In the genomic region with DNA sequence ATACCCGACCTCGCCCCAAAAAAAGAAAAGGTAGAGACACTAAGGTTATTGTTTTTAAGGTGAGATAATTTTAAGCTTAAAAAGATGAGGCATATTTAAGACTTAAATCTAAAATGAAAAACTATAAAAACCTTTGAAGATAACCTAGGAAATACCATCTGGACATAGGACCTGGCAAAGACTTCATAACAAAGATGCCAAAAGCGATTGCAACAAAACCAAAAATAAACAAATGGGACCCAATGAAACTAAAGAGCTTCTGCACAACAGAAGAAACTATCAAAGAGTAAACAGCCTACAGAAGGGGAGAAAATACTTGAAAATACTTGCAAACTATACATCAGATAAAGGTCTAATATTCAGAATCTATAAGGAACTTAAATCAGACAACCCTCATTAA, we compare ENCODE assay signal across 27 cellular contexts.
"Had no signal": no experiment of that assay in that cellular context is flagged by ENCODE, and none has a peak within 500 bp of the region (broad histone marks: within the 10 kb centered on the region; RNA-seq: fewer than 3 reads in every experiment).

No MANE protein-coding gene starts in this region.

- ATAC-seq: activated CD8-positive, alpha-beta T cell treated with anti-CD3 and anti-CD28 coated beads for 36 hours; activated T-cell treated with anti-CD3 and anti-CD28 coated beads, Interleukin-2, amount 50 U/mL, for 72 hours; activated T-helper 17 cell treated with anti-CD3 and anti-CD28 coated beads, Interleukin-2, amount 50 U/mL, for 72 hours had no signal

- H3K9me3 ChIP-seq: ascending aorta had no signal

- H3K4me3 Mint-ChIP-seq: activated CD4-positive, alpha-beta T cell treated with anti-CD3 and anti-CD28 coated beads, Interleukin-2, amount 10 ng/mL, durations not matched to agents 24 days and 14 days; activated CD8-positive, alpha-beta T cell treated with anti-CD3 and anti-CD28 coated beads for 36 hours; activated naive CD8-positive, alpha-beta T cell treated with anti-CD3 and anti-CD28 coated beads for 36 hours; activated T-cell treated with anti-CD3 and anti-CD28 coated beads, Interleukin-2, amount 50 U/mL, for 72 hours; activated T-helper 17 cell treated with anti-CD3 and anti-CD28 coated beads, Interleukin-2, amount 50 U/mL, for 72 hours; central memory CD8-positive, alpha-beta T cell had no signal

- DNase-seq: activated CD4-positive, alpha-beta T cell treated with anti-CD3 and anti-CD28 coated beads, Interleukin-2, amount 10 ng/mL, durations not matched to agents 24 days and 14 days; activated CD4-positive, alpha-beta T cell treated with anti-CD3 and anti-CD28 coated beads, Interleukin-2, amount 50 U/mL, for 4 hours; activated CD8-positive, alpha-beta T cell treated with anti-CD3 and anti-CD28 coated beads for 36 hours; activated effector memory CD4-positive, alpha-beta T cell treated with anti-CD3 and anti-CD28 coated beads, Interleukin-2, amount 50 U/mL, for 16 hours; activated naive CD4-positive, alpha-beta T cell; activated naive CD4-positive, alpha-beta T cell treated with anti-CD3 and anti-CD28 coated beads, Interleukin-2, amount 50 U/mL, for 16 hours; activated naive CD8-positive, alpha-beta T cell treated with anti-CD3 and anti-CD28 coated beads for 36 hours; activated T-cell treated with anti-CD3 and anti-CD28 coated beads, Interleukin-2, amount 50 U/mL, for 1 hour; activated T-cell treated with anti-CD3 and anti-CD28 coated beads, Interleukin-2, amount 50 U/mL, for 72 hours; amniotic stem cell; KG1; NCI-H1105; NCI-H1417 treated with DMSO at 0.1 percent for 48 hours; NCI-H1694; NCI-H1930; NCI-H2081 treated with DMSO at 0.1 percent for 48 hours; NCI-H226; NCI-H446 treated with DMSO at 0.1 percent for 48 hours; NCI-H524 treated with DMSO at 0.1 percent for 48 hours; NK-92 treated with Interleukin-12 subunit alpha and Interleukin-12 subunit beta, amount 100 ng/mL, for 24 hours; Right ventricle myocardium superior; SW 1271; T-helper 1 cell; T1000 had no signal

- H3K27me3 Mint-ChIP-seq: activated CD4-positive, alpha-beta T cell treated with anti-CD3 and anti-CD28 coated beads, Interleukin-2, amount 10 ng/mL, durations not matched to agents 24 days and 14 days; activated CD8-positive, alpha-beta T cell treated with anti-CD3 and anti-CD28 coated beads for 36 hours; activated naive CD8-positive, alpha-beta T cell treated with anti-CD3 and anti-CD28 coated beads for 36 hours; activated T-helper 17 cell treated with anti-CD3 and anti-CD28 coated beads, Interleukin-2, amount 50 U/mL, for 72 hours; central memory CD8-positive, alpha-beta T cell had no signal

- H3K27ac Mint-ChIP-seq: activated CD4-positive, alpha-beta T cell treated with anti-CD3 and anti-CD28 coated beads, Interleukin-2, amount 10 ng/mL, durations not matched to agents 24 days and 14 days; activated CD8-positive, alpha-beta T cell treated with anti-CD3 and anti-CD28 coated beads for 36 hours; activated naive CD8-positive, alpha-beta T cell treated with anti-CD3 and anti-CD28 coated beads for 36 hours; activated T-cell treated with anti-CD3 and anti-CD28 coated beads, Interleukin-2, amount 50 U/mL, for 72 hours; activated T-helper 17 cell treated with anti-CD3 and anti-CD28 coated beads, Interleukin-2, amount 50 U/mL, for 72 hours had no signal

- H3K4me1 Mint-ChIP-seq: activated CD4-positive, alpha-beta T cell treated with anti-CD3 and anti-CD28 coated beads, Interleukin-2, amount 10 ng/mL, durations not matched to agents 24 days and 14 days; activated T-helper 17 cell treated with anti-CD3 and anti-CD28 coated beads, Interleukin-2, amount 50 U/mL, for 72 hours had no signal
